15 cellular contexts compared by ENCODE assay signal in genomic region chr9:23769307-23769935, GRCh38. TPM values are rescaled to one million over a fixed set of nuclear protein-coding genes. Genes with fewer than 3 reads are reported as not detected.
DNase-seq lines count a peak whose midpoint lies in the region; ATAC-seq, FAIRE-seq and TF ChIP-seq lines count a peak whose summit lies in the region.
"Had no signal": no experiment of that assay in that cellular context is flagged by ENCODE, and none has a peak within 500 bp of the region (broad histone marks: within the 10 kb centered on the region; RNA-seq: fewer than 3 reads in every experiment).

No MANE protein-coding gene starts in this region.

- H3K4me1 ChIP-seq in MM.1S (ENCODE audit: low read length) = no peaks in the 10 kb centered on the region
- H3K4me1 ChIP-seq: left lung had no signal

- ATAC-seq in omental fat pad (ENCODE audit: low FRiP score) = no peak
- ATAC-seq: left lung had no signal

- no peaks in the 10 kb centered on the region for H3K9me2 ChIP-seq in MM.1S (replicated peaks; ENCODE audit: insufficient read depth, low read length)

- no peaks in the 10 kb centered on the region for H3K79me2 ChIP-seq in MM.1S (ENCODE audit: low read length)

- H3K4me3 ChIP-seq in astrocyte of the spinal cord (ENCODE audit: low read depth, low read length) (no peak overlapping the region), MM.1S (ENCODE audit: low read length) (no peak overlapping the region)
- H3K4me3 ChIP-seq: left lung had no signal

- H3K4me2 ChIP-seq in MM.1S (ENCODE audit: low read depth, low read length) = no peak overlapping the region

- in situ Hi-C loops in astrocyte of the spinal cord (cut with HindIII; ENCODE audit: low sequenced_read_pairs) = no loop called here

- peak; percentile 63 for FAIRE-seq in HTR-8/SVneo (lab: Jason Lieb, UNC)
- FAIRE-seq: A204.1, D721Med, RCC 7860 had no signal

- no peaks in the 10 kb centered on the region for H4K20me1 ChIP-seq in MM.1S (ENCODE audit: insufficient read depth, low read length)

- H3K27ac ChIP-seq in MM.1S (ENCODE audit: low read length) = no peak overlapping the region
- H3K27ac ChIP-seq: left lung had no signal

- H3K9me3 ChIP-seq in MM.1S (replicated peaks; ENCODE audit: insufficient read depth, low read length) = no peaks in the 10 kb centered on the region

- TF ChIP-seq CTCF in astrocyte of the spinal cord (IDR thresholded peaks at IDR 0.05; ENCODE audit: low read depth, low read length) (no peak), MM.1S (IDR thresholded peaks at IDR 0.05; ENCODE audit: low read length) (no peak), omental fat pad (IDR thresholded peaks at IDR 0.05) (no peak)

- H2AFZ ChIP-seq in MM.1S (ENCODE audit: low read length) = no peak overlapping the region

- no peaks in the 10 kb centered on the region for H3K27me3 ChIP-seq in MM.1S (replicated peaks; ENCODE audit: insufficient read depth, low read length)
- H3K27me3 ChIP-seq: left lung had no signal

- H3F3A ChIP-seq in MM.1S (ENCODE audit: insufficient read depth, low read length) = no peaks in the 10 kb centered on the region

- H3K9ac ChIP-seq in MM.1S (ENCODE audit: low read length) = no peak overlapping the region

- DNase-seq in A172 (ENCODE audit: low spot score) = peak; percentile 79
- peak; percentile 25 for DNase-seq in HTR-8/SVneo (ENCODE audit: insufficient read length, low spot score)
- DNase-seq in astrocyte of the spinal cord (ENCODE audit: low read depth, low spot score) = peak; percentile 97
- peak; percentile 13 for DNase-seq in kidney tubule cell (ENCODE audit: low spot score)
- DNase-seq in MM.1S = no peak
- DNase-seq in NCI-H2196 (lab: John Stamatoyannopoulos, UW; ENCODE audit: unreplicated experiment) = no peak
- DNase-seq in omental fat pad (ENCODE audit: low spot score) = no peak
- DNase-seq in NCI-H2227 (lab: John Stamatoyannopoulos, UW; ENCODE audit: unreplicated experiment) = no peak
- DNase-seq: activated naive CD8-positive, alpha-beta T cell treated with anti-CD3 and anti-CD28 coated beads, Interleukin-2, amount 10 ng/mL, durations not matched to agents 7 days and 5 days; left lung; NCI-H1048; stimulated activated CD4-positive, alpha-beta T cell treated with anti-CD3 and anti-CD28 coated beads, Interleukin-12 subunit alpha, Interleukin-12 subunit beta, amount 100 ng/mL, for 4 hours had no signal

- no peaks in the 10 kb centered on the region for H3K36me3 ChIP-seq in MM.1S (replicated peaks; ENCODE audit: insufficient read depth, low read length)
- H3K36me3 ChIP-seq: left lung had no signal

RNA-seq across cellular contexts. Expression of gene ELAVL2, which starts 56.6 kb away (rescaled TPM):
- 7.7 and 27.5 TPM in 2 replicates for total RNA-seq in A172 (2014; rRNA removed; shearing (Covaris generic))
- under 1 TPM in 2 of 4 donors, not detected in 2; 0.84 TPM for total RNA-seq in omental fat pad
- total RNA-seq: activated naive CD8-positive, alpha-beta T cell treated with anti-CD3 and anti-CD28 coated beads, Interleukin-2, amount 10 ng/mL, durations not matched to agents 7 days and 5 days had no signal

Comparison
In these comparisons a context has a peak if more than half of its experiments do, and no peak if none do; other contexts are left out.
1. DNase-seq: peak in A172 (single experiment), HTR-8/SVneo (single experiment), astrocyte of the spinal cord (single experiment) and kidney tubule cell (single experiment); none in MM.1S (single experiment), NCI-H2196 (single experiment), omental fat pad (single experiment) and NCI-H2227 (single experiment).